In genomic region chr10:43417950-43418768, GRCh38 we compare ENCODE assay signal across 9 cellular contexts. TPM values are rescaled to one million over a fixed set of nuclear protein-coding genes. Genes with fewer than 3 reads are reported as not detected.
DNase-seq lines count a peak whose midpoint lies in the region; ATAC-seq lines count a peak whose summit lies in the region.
"Had no signal": no experiment of that assay in that cellular context is flagged by ENCODE, and none has a peak within 500 bp of the region (broad histone marks: within the 10 kb centered on the region; RNA-seq: fewer than 3 reads in every experiment).

No MANE protein-coding gene starts in this region.

- peak overlapping the region; percentile 18 for H3K4me3 ChIP-seq in CD4-positive, CD25-positive, alpha-beta regulatory T cell (ENCODE audit: low read depth, low read length)

- peak overlapping the region; percentile 61 to 88 (median 76) for H3K4me3 Mint-ChIP-seq in CD4-positive, CD25-positive, alpha-beta regulatory T cell

- DNase-seq in CD4-positive, CD25-positive, alpha-beta regulatory T cell = peak; percentile 29 to 67 (median 36)
- DNase-seq in SW480 (ENCODE audit: low spot score) (peak; percentile 82), inferior parietal cortex (ENCODE audit: extremely low spot score) (peak; percentile 72), NCI-H146 (lab: John Stamatoyannopoulos, UW) (no peak), AG20443 (ENCODE audit: low spot score) (no peak)

- peak overlapping the region; percentile 86 to 95 (median 88) for H3K27ac Mint-ChIP-seq in CD4-positive, CD25-positive, alpha-beta regulatory T cell

- H3K27me3 ChIP-seq in CD4-positive, CD25-positive, alpha-beta regulatory T cell (ENCODE audit: control insufficient read depth, insufficient read depth, low read length) = no peaks in the 10 kb centered on the region

- ATAC-seq in CD4-positive, CD25-positive, alpha-beta regulatory T cell (ENCODE audit: low read depth in 2 of 2) = peak in 1 of 2 donors; percentile 9
- peak; percentile 36 for ATAC-seq in GM21529 (IDR thresholded peaks at IDR 0.05; ENCODE audit: unreplicated experiment)
- ATAC-seq in HG02763 (IDR thresholded peaks at IDR 0.05; ENCODE audit: unreplicated experiment) = no peak
- no peak for ATAC-seq in HG02973 (IDR thresholded peaks at IDR 0.05; ENCODE audit: unreplicated experiment)

- H3K4me1 Mint-ChIP-seq in CD4-positive, CD25-positive, alpha-beta regulatory T cell = peaks cover 17 to 40% (median 23%) of the 10 kb centered on the region in 4 donors

- H3K27me3 Mint-ChIP-seq in CD4-positive, CD25-positive, alpha-beta regulatory T cell = no peaks in the 10 kb centered on the region

- H3K36me3 ChIP-seq in CD4-positive, CD25-positive, alpha-beta regulatory T cell (ENCODE audit: control insufficient read depth, insufficient read depth, low read length) = no peaks in the 10 kb centered on the region

- H3K27ac ChIP-seq in CD4-positive, CD25-positive, alpha-beta regulatory T cell (ENCODE audit: insufficient read depth, low read length, poor library complexity, severe bottlenecking) = peak overlapping the region; percentile 58

- no peaks in the 10 kb centered on the region for H3K36me3 Mint-ChIP-seq in CD4-positive, CD25-positive, alpha-beta regulatory T cell

- no peaks in the 10 kb centered on the region for H3K9me3 ChIP-seq in CD4-positive, CD25-positive, alpha-beta regulatory T cell (ENCODE audit: control insufficient read depth in 2 of 2, low read length in 2 of 2)

- peaks cover 28% of the 10 kb centered on the region for H3K4me1 ChIP-seq in CD4-positive, CD25-positive, alpha-beta regulatory T cell (ENCODE audit: control insufficient read depth, insufficient read depth, low read length, poor library complexity, severe bottlenecking)

- no peaks in the 10 kb centered on the region for H3K9me3 Mint-ChIP-seq in CD4-positive, CD25-positive, alpha-beta regulatory T cell

RNA-seq across cellular contexts. Expression of gene HNRNPF, which starts 9.2 kb away (rescaled TPM):
- total RNA-seq in CD4-positive, CD25-positive, alpha-beta regulatory T cell = 143 TPM
- polyA plus RNA-seq in CD4-positive, CD25-positive, alpha-beta regulatory T cell = 100 to 1,000 TPM; 293 to 350 (median 323) TPM

RNA-seq across cellular contexts. Expression of gene ZNF487, which starts 18.8 kb away (rescaled TPM):
- total RNA-seq in CD4-positive, CD25-positive, alpha-beta regulatory T cell = 6.2 TPM
- 1 to 10 TPM; 2.5 to 6.5 (median 4.2) TPM for polyA plus RNA-seq in CD4-positive, CD25-positive, alpha-beta regulatory T cell

RNA-seq across cellular contexts. Expression of gene FXYD4, which starts 46.7 kb away (rescaled TPM):
- total RNA-seq in CD4-positive, CD25-positive, alpha-beta regulatory T cell = not detected
- polyA plus RNA-seq in CD4-positive, CD25-positive, alpha-beta regulatory T cell = not detected
- total RNA-seq: skeletal muscle tissue had no signal

Comparison
In these comparisons a context has a peak if more than half of its experiments do, and no peak if none do; other contexts are left out.
1. DNase-seq: peak in CD4-positive, CD25-positive, alpha-beta regulatory T cell (3 of 3), SW480 (single experiment) and inferior parietal cortex (single experiment); none in NCI-H146 (single experiment) and AG20443 (single experiment).